Comparison of ENCODE assay signal across 1 cellular context in the genomic region with DNA sequence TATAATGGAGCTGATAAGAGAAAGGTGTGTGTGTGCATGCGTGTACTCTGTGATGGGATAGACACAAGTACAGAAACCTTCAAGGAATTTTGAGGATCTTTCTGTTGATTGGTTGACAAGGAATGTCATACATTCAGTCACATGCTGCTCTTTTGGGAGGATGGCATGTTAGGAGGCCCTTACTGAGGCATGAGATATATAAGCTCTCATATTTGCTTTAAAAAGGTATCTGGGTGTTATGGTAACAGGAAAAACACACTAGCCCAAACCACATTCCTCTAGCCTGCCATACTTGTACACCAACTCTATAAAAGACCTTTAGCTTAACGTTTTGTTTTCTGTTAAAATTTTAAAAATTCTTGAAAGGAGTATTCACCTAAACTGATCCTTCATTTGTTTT.
TF ChIP-seq lines count a peak whose summit lies in the region.

No MANE protein-coding gene starts in this region.

TF ChIP-seq in HCT116, 20 proteins besides CTCF, POLR2A, EP300 and RAD21 (continued from another document):
- TF ChIP-seq REST (IDR thresholded peaks at IDR 0.05; ENCODE audit: low read depth) (no peak), SRF (IDR thresholded peaks at IDR 0.05; ENCODE audit: low read depth) (no peak), YY1 (IDR thresholded peaks at IDR 0.05; ENCODE audit: extremely low read depth, insufficient replicate concordance, low read depth, low read length) (no peak), CEBPB (IDR thresholded peaks at IDR 0.05; ENCODE audit: low read depth) (no peak), ZNF274 (IDR thresholded peaks at IDR 0.05; ENCODE audit: low read depth, low read length) (no peak), EZH2phosphoT487 (IDR thresholded peaks at IDR 0.05; ENCODE audit: borderline replicate concordance) (no peak)
